ENCODE assay signal across 21 cellular contexts in genomic region chr15:79878078-79878705, GRCh38.
"Had no signal": no experiment of that assay in that cellular context is flagged by ENCODE, and none has a peak within 500 bp of the region (broad histone marks: within the 10 kb centered on the region; RNA-seq: fewer than 3 reads in every experiment).

No MANE protein-coding gene starts in this region.

- H3K4me3 ChIP-seq: hepatocyte, lung, mucosa of descending colon, sigmoid colon, skin epidermis, testis, tibial nerve, upper lobe of right lung, vagina had no signal

- H3K4me2 ChIP-seq: hepatocyte had no signal

- H3K4me1 ChIP-seq: sigmoid colon, tibial nerve, upper lobe of right lung, vagina had no signal

- H3K27me3 Mint-ChIP-seq: naive thymus-derived CD8-positive, alpha-beta T cell; stimulated activated naive B cell treated with anti-CD40 and anti-IgM and Interleukin-4, amounts not matched to agents 10 μg/mL and 1 μg/mL and 100 μg/mL, for 72 hours; stimulated activated naive CD8-positive, alpha-beta T cell treated with anti-CD3 and anti-CD28 coated beads, Interleukin-15, amount 100 ng/mL, for 72 hours had no signal

- H3K27ac ChIP-seq: hepatocyte, neutrophil, sigmoid colon, skin epidermis, tibial nerve, upper lobe of right lung, vagina had no signal

- H3K9me3 ChIP-seq: testis had no signal

- H3K27me3 ChIP-seq: hepatocyte, neutrophil, sigmoid colon, testis, tibial nerve, upper lobe of right lung, vagina had no signal

- ATAC-seq: left colon; left ventricle myocardium superior; mucosa of descending colon; naive thymus-derived CD8-positive, alpha-beta T cell; stimulated activated naive B cell treated with anti-CD40 and anti-IgM and Interleukin-4, amounts not matched to agents 10 μg/mL and 1 μg/mL and 100 μg/mL, for 72 hours; stimulated activated naive CD8-positive, alpha-beta T cell treated with anti-CD3 and anti-CD28 coated beads, Interleukin-15, amount 100 ng/mL, for 72 hours; upper lobe of right lung had no signal

- DNase-seq: cortex of kidney; effector memory CD4-positive, alpha-beta T cell; foreskin melanocyte; head of caudate nucleus; left colon; left ventricle myocardium superior; mucosa of descending colon; naive thymus-derived CD8-positive, alpha-beta T cell; sigmoid colon; stimulated activated CD4-positive, alpha-beta T cell treated with anti-CD3 and anti-CD28 coated beads, Interleukin-2, amount 100 ng/mL, for 24 hours; stimulated activated CD4-positive, alpha-beta T cell treated with anti-CD3 and anti-CD28 coated beads, Interleukin-4, amount 100 ng/mL, for 4 hours; stimulated activated naive B cell treated with anti-CD40 and anti-IgM and Interleukin-4, amounts not matched to agents 10 μg/mL and 1 μg/mL and 100 μg/mL, for 72 hours; stimulated activated naive CD8-positive, alpha-beta T cell treated with anti-CD3 and anti-CD28 coated beads, Interleukin-15, amount 100 ng/mL, for 72 hours; upper lobe of right lung had no signal

- H3K4me3 Mint-ChIP-seq: stimulated activated naive B cell treated with anti-CD40 and anti-IgM and Interleukin-4, amounts not matched to agents 10 μg/mL and 1 μg/mL and 100 μg/mL, for 72 hours; stimulated activated naive CD8-positive, alpha-beta T cell treated with anti-CD3 and anti-CD28 coated beads, Interleukin-15, amount 100 ng/mL, for 72 hours had no signal

- H3K27ac Mint-ChIP-seq: naive thymus-derived CD8-positive, alpha-beta T cell; stimulated activated naive B cell treated with anti-CD40 and anti-IgM and Interleukin-4, amounts not matched to agents 10 μg/mL and 1 μg/mL and 100 μg/mL, for 72 hours; stimulated activated naive CD8-positive, alpha-beta T cell treated with anti-CD3 and anti-CD28 coated beads, Interleukin-15, amount 100 ng/mL, for 72 hours had no signal

- H2AFZ ChIP-seq: hepatocyte had no signal
